In genomic region chr16:6096931-6097665, GRCh38 we compare ENCODE assay signal across 23 cellular contexts.
"Had no signal": no experiment of that assay in that cellular context is flagged by ENCODE, and none has a peak within 500 bp of the region (broad histone marks: within the 10 kb centered on the region; RNA-seq: fewer than 3 reads in every experiment).

No MANE protein-coding gene starts in this region.

- H3K4me3 ChIP-seq: adrenal gland, breast epithelium had no signal

- H3K9me3 ChIP-seq: adrenal gland had no signal

- H3K4me1 ChIP-seq: adrenal gland, breast epithelium had no signal

- DNase-seq: activated CD4-positive, CD25-positive, alpha-beta regulatory T cell; activated CD8-positive, alpha-beta memory T cell treated with anti-CD3 and anti-CD28 coated beads, Interleukin-2, amount 50 U/mL, for 48 hours; activated CD8-positive, alpha-beta T cell treated with anti-CD3 and anti-CD28 coated beads, Interleukin-2, amount 10 ng/mL, durations not matched to agents 7 days and 5 days; activated naive CD4-positive, alpha-beta T cell treated with anti-CD3 and anti-CD28 coated beads, Interleukin-2, amount 50 U/mL, for 16 hours; activated naive CD8-positive, alpha-beta T cell treated with anti-CD3 and anti-CD28 coated beads, Interleukin-2, amount 10 ng/mL, durations not matched to agents 7 days and 5 days; activated T-cell treated with anti-CD3 and anti-CD28 coated beads, Interleukin-2, amount 50 U/mL, for 1 hour; adrenal gland; cortex of kidney; MV-4-11; NCI-H1092 treated with DMSO at 0.1 percent for 48 hours; NCI-H1417 treated with DMSO at 0.1 percent for 48 hours; NCI-H1694; NCI-H2029; NCI-H345; NCI-H510A; NCI-H526 treated with DMSO at 0.1 percent for 48 hours; NCI-H82; SHP77; T-helper 17 cell; T-helper 9 cell had no signal

- H3K27me3 ChIP-seq: adrenal gland, breast epithelium had no signal

- H3K27ac ChIP-seq: adrenal gland, breast epithelium, RWPE1, VCaP had no signal

- H3K36me3 ChIP-seq: adrenal gland, breast epithelium had no signal

- ATAC-seq: activated CD8-positive, alpha-beta T cell treated with anti-CD3 and anti-CD28 coated beads, Interleukin-2, amount 10 ng/mL, durations not matched to agents 7 days and 5 days; T-helper 17 cell had no signal
